Comparison of ENCODE assay signal across 9 cellular contexts in genomic region chr2:25309402-25309801, GRCh38. TPM values are rescaled to one million over a fixed set of nuclear protein-coding genes. Genes with fewer than 3 reads are reported as not detected.
DNase-seq lines count a peak whose midpoint lies in the region; ATAC-seq, FAIRE-seq and TF ChIP-seq lines count a peak whose summit lies in the region.
"Had no signal": no experiment of that assay in that cellular context is flagged by ENCODE, and none has a peak within 500 bp of the region (broad histone marks: within the 10 kb centered on the region; RNA-seq: fewer than 3 reads in every experiment).

No MANE protein-coding gene starts in this region.

- H3K4me1 ChIP-seq in HAP-1 (peaks cover 5% of the 10 kb centered on the region; the same call in 1 of the 2 replicates), small intestine (ENCODE audit: control insufficient read depth in 2 of 2, insufficient read depth in 1 of 2, low read depth in 1 of 2, low read length in 1 of 2) (peaks cover 0 to 2% of the 10 kb centered on the region in 2 donors)

- H3K27me3 Mint-ChIP-seq in CD14-positive monocyte (ENCODE audit: low read depth in 3 of 3), result peaks cover 0 to 7% (median 4%) of the 10 kb centered on the region in 3 donors
- no peaks in the 10 kb centered on the region for H3K27me3 Mint-ChIP-seq in activated T-helper 1 cell treated with anti-CD3 and anti-CD28 coated beads, Interleukin-12 subunit alpha, Interleukin-12 subunit beta, Interleukin-2, Interleukin-4 antibody, amounts not matched to agents 30 ng/mL and 10 ng/mL and 1 ng/mL, durations not matched to agents 14 hours and 24 hours and 36 hours (ENCODE audit: insufficient read depth)
- H3K27me3 Mint-ChIP-seq: IgD-negative memory B cell had no signal

- WGBS in small intestine, 3 donors, result 67 to 72% (median 70%) methylated on average over 10 of the region's 10 CpGs

- no peak overlapping the region for H3K27ac ChIP-seq in small intestine (ENCODE audit: low read depth in 1 of 2, low read length in 1 of 2)

- peaks cover 55% of the 10 kb centered on the region for H3K4me1 Mint-ChIP-seq in CD14-positive monocyte
- peaks cover 58% of the 10 kb centered on the region for H3K4me1 Mint-ChIP-seq in activated T-helper 1 cell treated with anti-CD3 and anti-CD28 coated beads, Interleukin-12 subunit alpha, Interleukin-12 subunit beta, Interleukin-2, Interleukin-4 antibody, amounts not matched to agents 30 ng/mL and 10 ng/mL and 1 ng/mL, durations not matched to agents 14 hours and 24 hours and 36 hours (ENCODE audit: low read depth)

- H3K27ac Mint-ChIP-seq in CD14-positive monocyte, result peak overlapping the region in 2 of 7 donors; percentile 60 to 76
- peak overlapping the region; percentile 18 for H3K27ac Mint-ChIP-seq in activated T-helper 1 cell treated with anti-CD3 and anti-CD28 coated beads, Interleukin-12 subunit alpha, Interleukin-12 subunit beta, Interleukin-2, Interleukin-4 antibody, amounts not matched to agents 30 ng/mL and 10 ng/mL and 1 ng/mL, durations not matched to agents 14 hours and 24 hours and 36 hours

- H3K4me3 Mint-ChIP-seq in CD14-positive monocyte, result no peak overlapping the region
- H3K4me3 Mint-ChIP-seq in activated T-helper 1 cell treated with anti-CD3 and anti-CD28 coated beads, Interleukin-12 subunit alpha, Interleukin-12 subunit beta, Interleukin-2, Interleukin-4 antibody, amounts not matched to agents 30 ng/mL and 10 ng/mL and 1 ng/mL, durations not matched to agents 14 hours and 24 hours and 36 hours, result peak overlapping the region; percentile 19
- H3K4me3 Mint-ChIP-seq: IgD-negative memory B cell had no signal

- peak; percentile 64 for DNase-seq in CD14-positive monocyte (ENCODE audit: low spot score)
- DNase-seq in HAP-1 (ENCODE audit: low spot score in 2 of 2), result peak; percentile 35 to 81
- peak; percentile 59 for DNase-seq in OCI-M1 (lab: John Stamatoyannopoulos, UW)
- no peak for DNase-seq in activated T-helper 1 cell treated with anti-CD3 and anti-CD28 coated beads, Interleukin-12 subunit alpha, Interleukin-12 subunit beta, Interleukin-2, Interleukin-4 antibody, amounts not matched to agents 30 ng/mL and 10 ng/mL and 1 ng/mL, durations not matched to agents 14 hours and 24 hours and 36 hours (ENCODE audit: low spot score)
- DNase-seq in foreskin fibroblast, result peak; percentile 38 to 73
- DNase-seq in small intestine, result peak; percentile 33

- ATAC-seq in GM21717 (IDR thresholded peaks at IDR 0.05; ENCODE audit: unreplicated experiment) (no peak), HG03571 (IDR thresholded peaks at IDR 0.05; ENCODE audit: unreplicated experiment) (no peak)

- intact Hi-C loops in CD14-positive monocyte (cut with micrococcal nuclease), result no loop called here
- intact Hi-C loops in activated T-helper 1 cell treated with anti-CD3 and anti-CD28 coated beads, Interleukin-12 subunit alpha, Interleukin-12 subunit beta, Interleukin-2, Interleukin-4 antibody, amounts not matched to agents 30 ng/mL and 10 ng/mL and 1 ng/mL, durations not matched to agents 14 hours and 24 hours and 36 hours (cut with micrococcal nuclease), result loop anchor here (1.0 kb wide), 3 partner anchors 67 to 258 kb away; no protein-coding TSS in a partner anchor

- TF ChIP-seq CTCF in CD14-positive monocyte (IDR thresholded peaks at IDR 0.05) (peak; percentile 66), foreskin fibroblast (IDR thresholded peaks at IDR 0.05; ENCODE audit: low read depth, low read length) (peak; percentile 42)

- no peaks in the 10 kb centered on the region for H3K9me3 Mint-ChIP-seq in CD14-positive monocyte
- no peaks in the 10 kb centered on the region for H3K9me3 Mint-ChIP-seq in activated T-helper 1 cell treated with anti-CD3 and anti-CD28 coated beads, Interleukin-12 subunit alpha, Interleukin-12 subunit beta, Interleukin-2, Interleukin-4 antibody, amounts not matched to agents 30 ng/mL and 10 ng/mL and 1 ng/mL, durations not matched to agents 14 hours and 24 hours and 36 hours
- H3K9me3 Mint-ChIP-seq: IgD-negative memory B cell had no signal

- H3K9me3 ChIP-seq in HAP-1, result no peaks in the 10 kb centered on the region
- no peaks in the 10 kb centered on the region for H3K9me3 ChIP-seq in small intestine (ENCODE audit: control insufficient read depth, low read depth)

- H3K36me3 Mint-ChIP-seq in CD14-positive monocyte, result peaks cover 50 to 59% of the 10 kb centered on the region in 2 donors
- peaks cover 55% of the 10 kb centered on the region for H3K36me3 Mint-ChIP-seq in activated T-helper 1 cell treated with anti-CD3 and anti-CD28 coated beads, Interleukin-12 subunit alpha, Interleukin-12 subunit beta, Interleukin-2, Interleukin-4 antibody, amounts not matched to agents 30 ng/mL and 10 ng/mL and 1 ng/mL, durations not matched to agents 14 hours and 24 hours and 36 hours (ENCODE audit: low read depth)

- H3K36me3 ChIP-seq in HAP-1 (replicated peaks) (no peaks in the 10 kb centered on the region; the same call in 1 of the 2 replicates), small intestine (ENCODE audit: control insufficient read depth in 2 of 2, insufficient read depth in 2 of 2, low read length in 2 of 2) (peaks cover 0 to 4% of the 10 kb centered on the region in 2 donors)

- in situ Hi-C loops in HAP-1 (cut with MboI; ENCODE audit: low sequenced_read_pairs), result no loop called here

- H3K4me3 ChIP-seq in HAP-1, result no peak overlapping the region
- H3K4me3 ChIP-seq in foreskin fibroblast (ENCODE audit: low read depth in 1 of 2, low read length in 2 of 2), result no peak overlapping the region
- H3K4me3 ChIP-seq in small intestine (ENCODE audit: low read depth in 1 of 2, low read length in 2 of 2), result no peak overlapping the region

- H3K27me3 ChIP-seq in HAP-1 (ENCODE audit: low read depth) (no peaks in the 10 kb centered on the region), small intestine (ENCODE audit: control insufficient read depth in 2 of 2, insufficient read depth in 2 of 2, low read length in 2 of 2) (no peaks in the 10 kb centered on the region)

- no peak for FAIRE-seq in small intestine (lab: Jason Lieb, UNC)

RNA-seq across cellular contexts. Expression of gene DNMT3A, which starts 32.3 kb away (rescaled TPM):
- polyA plus RNA-seq in CD14-positive monocyte (1 to 10 TPM; 1.7 to 2.7 TPM), small intestine (10 to 100 TPM in 1 of 3 donors, 1 to 10 TPM in 2; 3.4 to 14.8 (median 4.6) TPM)
- total RNA-seq in activated T-helper 1 cell treated with anti-CD3 and anti-CD28 coated beads, Interleukin-12 subunit alpha, Interleukin-12 subunit beta, Interleukin-2, Interleukin-4 antibody, amounts not matched to agents 30 ng/mL and 10 ng/mL and 1 ng/mL, durations not matched to agents 14 hours and 24 hours and 36 hours, result 101 and 105 TPM in 2 replicates
